In the genomic region with DNA sequence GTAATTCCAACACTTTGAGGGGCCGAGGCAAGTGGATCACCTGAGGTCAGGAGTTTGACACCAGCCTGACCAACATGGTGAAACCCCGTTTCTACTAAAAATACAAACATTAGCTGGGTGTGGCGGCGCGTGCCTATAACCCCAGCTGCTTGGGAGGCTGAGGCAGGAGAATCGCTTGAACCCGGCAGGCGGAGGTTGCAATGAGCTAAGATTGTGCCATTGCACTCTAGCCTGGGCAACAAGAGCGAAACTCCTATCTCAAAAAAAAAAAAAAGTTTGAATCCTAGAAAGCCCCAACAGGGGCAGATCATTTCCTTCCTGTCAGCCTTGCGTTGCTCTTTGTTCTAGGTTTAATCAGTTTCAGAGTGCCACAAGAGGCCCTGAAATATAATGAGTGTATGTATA, we compare ENCODE assay signal across 8 cellular contexts. TPM values are rescaled to one million over a fixed set of nuclear protein-coding genes. Genes with fewer than 3 reads are reported as not detected.
DNase-seq lines count a peak whose midpoint lies in the region; ATAC-seq and TF ChIP-seq lines count a peak whose summit lies in the region.
"Not testable (repeated sequence)": the region's sequence is repeated elsewhere in the genome, so short reads cannot be mapped to it uniquely, and the experiment has no call there.

No MANE protein-coding gene starts in this region.

- H3K4me3 ChIP-seq in CD4-positive, CD25-positive, alpha-beta regulatory T cell (ENCODE audit: low read depth, low read length); Karpas-422 (ENCODE audit: low read length): not testable (repeated sequence)

- not testable (repeated sequence) for H4K20me1 ChIP-seq in Karpas-422 (ENCODE audit: insufficient read depth, low read depth, low read length)

- CTCF ChIA-PET in activated CD4-positive, alpha-beta memory T cell treated with anti-CD3 and anti-CD28 coated beads, Interleukin-2, amount 10 ng/mL, durations not matched to agents 7 days and 5 days (lab: Charles Lee), result interaction anchor here (0.7 to 1.6 kb wide), 3 partner anchors 12 to 393 kb away, joined by 3 to 6 read pairs (median 4); no protein-coding TSS in a partner anchor

- peak in 2 of 3 donors; percentile 55 to 75 for DNase-seq in CD4-positive, CD25-positive, alpha-beta regulatory T cell
- peak; percentile 52 for DNase-seq in Karpas-422
- DNase-seq in T follicular helper cell (ENCODE audit: low read depth), result peak; percentile 8
- DNase-seq in activated CD4-positive, alpha-beta memory T cell treated with anti-CD3 and anti-CD28 coated beads, Interleukin-2, amount 10 ng/mL, durations not matched to agents 7 days and 5 days, result peak; percentile 25
- DNase-seq in activated naive CD8-positive, alpha-beta T cell treated with anti-CD3 and anti-CD28 coated beads for 36 hours; stimulated activated effector memory CD8-positive, alpha-beta T cell treated with anti-CD3 and anti-CD28 coated beads, Interleukin-12 subunit alpha, Interleukin-12 subunit beta, amount 100 ng/mL, for 72 hours (ENCODE audit: low spot score in 2 of 2): not testable (repeated sequence)
- peak; percentile 35 to 37 (median 36) for DNase-seq in immature natural killer cell

- not testable (repeated sequence) for H3K4me2 ChIP-seq in Karpas-422 (ENCODE audit: low read depth, low read length, poor library complexity, severe bottlenecking)

- H3K79me2 ChIP-seq in Karpas-422 (ENCODE audit: low read length), result peaks cover 84% of the 10 kb centered on the region

- peaks cover 20% of the 10 kb centered on the region for H3K4me1 ChIP-seq in CD4-positive, CD25-positive, alpha-beta regulatory T cell (ENCODE audit: control insufficient read depth, insufficient read depth, low read length, poor library complexity, severe bottlenecking)
- peaks cover 49% of the 10 kb centered on the region for H3K4me1 ChIP-seq in Karpas-422 (ENCODE audit: low read length)

- ATAC-seq in CD4-positive, CD25-positive, alpha-beta regulatory T cell (ENCODE audit: low read depth in 2 of 2), result peak; percentile 85 to 86
- peak; percentile 45 for ATAC-seq in GM18505 (IDR thresholded peaks at IDR 0.05; ENCODE audit: unreplicated experiment)
- ATAC-seq in stimulated activated effector memory CD8-positive, alpha-beta T cell treated with anti-CD3 and anti-CD28 coated beads, Interleukin-12 subunit alpha, Interleukin-12 subunit beta, amount 100 ng/mL, for 72 hours, result peak; percentile 88

- not testable (repeated sequence) for H3K9me2 ChIP-seq in Karpas-422 (replicated peaks; ENCODE audit: insufficient read depth, low read length)

- H2AFZ ChIP-seq in Karpas-422 (ENCODE audit: low read length), result not testable (repeated sequence)

- not testable (repeated sequence) for H3K27me3 Mint-ChIP-seq in CD4-positive, CD25-positive, alpha-beta regulatory T cell; activated CD4-positive, alpha-beta memory T cell treated with anti-CD3 and anti-CD28 coated beads, Interleukin-2, amount 10 ng/mL, durations not matched to agents 7 days and 5 days; activated naive CD8-positive, alpha-beta T cell treated with anti-CD3 and anti-CD28 coated beads for 36 hours; immature natural killer cell (ENCODE audit: low read depth in 3 of 3)

- H3K9me3 Mint-ChIP-seq in CD4-positive, CD25-positive, alpha-beta regulatory T cell; activated CD4-positive, alpha-beta memory T cell treated with anti-CD3 and anti-CD28 coated beads, Interleukin-2, amount 10 ng/mL, durations not matched to agents 7 days and 5 days; activated naive CD8-positive, alpha-beta T cell treated with anti-CD3 and anti-CD28 coated beads for 36 hours; immature natural killer cell; stimulated activated effector memory CD8-positive, alpha-beta T cell treated with anti-CD3 and anti-CD28 coated beads, Interleukin-12 subunit alpha, Interleukin-12 subunit beta, amount 100 ng/mL, for 72 hours: not testable (repeated sequence)

- H3K9me3 ChIP-seq in CD4-positive, CD25-positive, alpha-beta regulatory T cell (ENCODE audit: control insufficient read depth in 2 of 2, low read length in 2 of 2); Karpas-422 (ENCODE audit: low read length): not testable (repeated sequence)

- peak overlapping the region; percentile 46 to 75 (median 63) for H3K4me3 Mint-ChIP-seq in CD4-positive, CD25-positive, alpha-beta regulatory T cell
- H3K4me3 Mint-ChIP-seq in activated CD4-positive, alpha-beta memory T cell treated with anti-CD3 and anti-CD28 coated beads, Interleukin-2, amount 10 ng/mL, durations not matched to agents 7 days and 5 days; activated naive CD8-positive, alpha-beta T cell treated with anti-CD3 and anti-CD28 coated beads for 36 hours: not testable (repeated sequence)
- H3K4me3 Mint-ChIP-seq in immature natural killer cell, result peak overlapping the region; percentile 33 to 79 (median 63)
- peak overlapping the region; percentile 38 for H3K4me3 Mint-ChIP-seq in stimulated activated effector memory CD8-positive, alpha-beta T cell treated with anti-CD3 and anti-CD28 coated beads, Interleukin-12 subunit alpha, Interleukin-12 subunit beta, amount 100 ng/mL, for 72 hours

- H3K4me1 Mint-ChIP-seq in CD4-positive, CD25-positive, alpha-beta regulatory T cell, result peaks cover 39 to 63% (median 50%) of the 10 kb centered on the region in 4 donors
- peaks cover 37% of the 10 kb centered on the region for H3K4me1 Mint-ChIP-seq in activated CD4-positive, alpha-beta memory T cell treated with anti-CD3 and anti-CD28 coated beads, Interleukin-2, amount 10 ng/mL, durations not matched to agents 7 days and 5 days
- H3K4me1 Mint-ChIP-seq in activated naive CD8-positive, alpha-beta T cell treated with anti-CD3 and anti-CD28 coated beads for 36 hours, result peaks cover 38% of the 10 kb centered on the region
- peaks cover 71 to 91% of the 10 kb centered on the region in 2 donors for H3K4me1 Mint-ChIP-seq in immature natural killer cell
- peaks cover 53% of the 10 kb centered on the region for H3K4me1 Mint-ChIP-seq in stimulated activated effector memory CD8-positive, alpha-beta T cell treated with anti-CD3 and anti-CD28 coated beads, Interleukin-12 subunit alpha, Interleukin-12 subunit beta, amount 100 ng/mL, for 72 hours

- not testable (repeated sequence) for H3K9ac ChIP-seq in Karpas-422 (ENCODE audit: low read length)

- not testable (repeated sequence) for H3K27me3 ChIP-seq in CD4-positive, CD25-positive, alpha-beta regulatory T cell (ENCODE audit: control insufficient read depth, insufficient read depth, low read length); Karpas-422 (ENCODE audit: low read length)

- H3K27ac Mint-ChIP-seq in CD4-positive, CD25-positive, alpha-beta regulatory T cell, result peak overlapping the region in 1 of 3 donors; percentile 65
- H3K27ac Mint-ChIP-seq in activated CD4-positive, alpha-beta memory T cell treated with anti-CD3 and anti-CD28 coated beads, Interleukin-2, amount 10 ng/mL, durations not matched to agents 7 days and 5 days, result peak overlapping the region; percentile 48
- H3K27ac Mint-ChIP-seq in activated naive CD8-positive, alpha-beta T cell treated with anti-CD3 and anti-CD28 coated beads for 36 hours, result peak overlapping the region; percentile 42
- H3K27ac Mint-ChIP-seq in immature natural killer cell, result peak overlapping the region; percentile 64 to 86 (median 82)
- H3K27ac Mint-ChIP-seq in stimulated activated effector memory CD8-positive, alpha-beta T cell treated with anti-CD3 and anti-CD28 coated beads, Interleukin-12 subunit alpha, Interleukin-12 subunit beta, amount 100 ng/mL, for 72 hours, result peak overlapping the region; percentile 70

- TF ChIP-seq POLR2A in GM18505 (IDR thresholded peaks at IDR 0.05; ENCODE audit: borderline replicate concordance, extremely low read depth, insufficient read depth, insufficient read length), result not testable (repeated sequence)

- peaks cover 30% of the 10 kb centered on the region for H3K36me3 ChIP-seq in CD4-positive, CD25-positive, alpha-beta regulatory T cell (ENCODE audit: control insufficient read depth, insufficient read depth, low read length)
- H3K36me3 ChIP-seq in Karpas-422 (ENCODE audit: insufficient read depth, low read length), result peaks cover 20% of the 10 kb centered on the region

- peak overlapping the region; percentile 61 for H3K27ac ChIP-seq in CD4-positive, CD25-positive, alpha-beta regulatory T cell (ENCODE audit: insufficient read depth, low read length, poor library complexity, severe bottlenecking)
- H3K27ac ChIP-seq in Karpas-422 (ENCODE audit: low read length), result not testable (repeated sequence)

- POLR2A ChIA-PET in activated CD4-positive, alpha-beta memory T cell treated with anti-CD3 and anti-CD28 coated beads, Interleukin-2, amount 10 ng/mL, durations not matched to agents 7 days and 5 days (lab: Charles Lee), result interaction anchor here (1.4 to 3.4 kb wide), 2 partner anchors 11 to 42 kb away, joined by 3 to 21 read pairs; partner anchors contain the start of gene ITCH

- peaks cover 20% of the 10 kb centered on the region for H3K36me3 Mint-ChIP-seq in CD4-positive, CD25-positive, alpha-beta regulatory T cell
- H3K36me3 Mint-ChIP-seq in activated CD4-positive, alpha-beta memory T cell treated with anti-CD3 and anti-CD28 coated beads, Interleukin-2, amount 10 ng/mL, durations not matched to agents 7 days and 5 days (ENCODE audit: low read depth), result peaks cover 40% of the 10 kb centered on the region
- peaks cover 38% of the 10 kb centered on the region for H3K36me3 Mint-ChIP-seq in activated naive CD8-positive, alpha-beta T cell treated with anti-CD3 and anti-CD28 coated beads for 36 hours
- peaks cover 8 to 23% (median 14%) of the 10 kb centered on the region in 3 donors for H3K36me3 Mint-ChIP-seq in immature natural killer cell
- peaks cover 59% of the 10 kb centered on the region for H3K36me3 Mint-ChIP-seq in stimulated activated effector memory CD8-positive, alpha-beta T cell treated with anti-CD3 and anti-CD28 coated beads, Interleukin-12 subunit alpha, Interleukin-12 subunit beta, amount 100 ng/mL, for 72 hours

RNA-seq across cellular contexts. Expression of gene ITCH, which starts 42.2 kb away (rescaled TPM):
- 58.1 TPM for total RNA-seq in CD4-positive, CD25-positive, alpha-beta regulatory T cell
- 10 to 100 TPM; 12.4 to 26.8 (median 14.7) TPM for polyA plus RNA-seq in CD4-positive, CD25-positive, alpha-beta regulatory T cell
- 38.7 and 54.8 TPM in 2 replicates for total RNA-seq in Karpas-422 (2014; rRNA removed; shearing (Covaris generic); ENCODE audit: low replicate concordance)
- 10 to 100 TPM; 55.5 to 56.7 TPM for total RNA-seq in activated CD4-positive, alpha-beta memory T cell treated with anti-CD3 and anti-CD28 coated beads, Interleukin-2, amount 10 ng/mL, durations not matched to agents 7 days and 5 days
- total RNA-seq in activated naive CD8-positive, alpha-beta T cell treated with anti-CD3 and anti-CD28 coated beads for 36 hours, result 10 to 100 TPM; 45.1 to 55.2 TPM
- polyA plus RNA-seq in immature natural killer cell, result 10 to 100 TPM; 27.3 to 72.5 (median 35.7) TPM
